Comparison of ENCODE assay signal across 1 cellular context in genomic region chr12:125185740-125186470, GRCh38.
TF ChIP-seq lines count a peak whose summit lies in the region.

Gene TMEM132B (plus strand): TSS chr12:125186386.

TF ChIP-seq in HCT116, 20 proteins besides CTCF, POLR2A, EP300 and RAD21:
- peak; percentile 45; the same call in 1 of the 2 replicates for TF ChIP-seq POLR2AphosphoS5 (IDR thresholded peaks at IDR 0.05; ENCODE audit: low read depth, low read length)
- TF ChIP-seq YY1 (IDR thresholded peaks at IDR 0.05; ENCODE audit: extremely low read depth, insufficient replicate concordance, low read depth, low read length) = no peak
- TF ChIP-seq EZH2 (IDR thresholded peaks at IDR 0.05) = no peak
- no peak for TF ChIP-seq SP1 (IDR thresholded peaks at IDR 0.05; ENCODE audit: low read depth)
TF ChIP-seq in HCT116: peak in this region for 1.
